ENCODE assay signal across 8 cellular contexts in the genomic region with DNA sequence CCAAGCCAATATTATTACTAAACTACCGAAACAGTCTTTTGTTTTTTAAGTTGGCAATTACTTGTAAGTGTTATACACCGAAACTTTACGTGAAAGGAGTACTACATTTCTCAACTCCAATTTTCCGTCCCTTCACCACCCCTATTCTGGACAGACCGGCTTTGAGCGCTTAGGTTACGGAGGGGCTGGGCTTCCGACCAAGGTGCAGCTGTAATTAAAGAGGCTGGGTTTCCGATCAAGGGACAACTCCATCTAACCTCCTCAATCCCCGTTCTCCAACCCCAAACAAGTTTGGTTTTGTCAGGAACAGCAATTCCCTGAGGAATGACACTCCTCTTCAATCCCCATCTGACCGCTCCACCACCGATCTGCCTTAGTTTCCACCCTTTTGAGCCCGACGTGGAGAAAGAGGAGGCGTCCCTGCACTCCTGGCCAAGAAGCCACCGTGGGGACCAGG. TPM values are rescaled to one million over a fixed set of nuclear protein-coding genes. Genes with fewer than 3 reads are reported as not detected.
A peak's percentile ranks its signal among the peaks of the same experiment; 100 is the strongest.
DNase-seq lines count a peak whose midpoint lies in the region; ATAC-seq, FAIRE-seq and TF ChIP-seq lines count a peak whose summit lies in the region.

No MANE protein-coding gene starts in this region.

- H3K4me1 ChIP-seq in GM12878 (ENCODE audit: control insufficient read depth, insufficient read depth, low read length) = peaks cover 2% of the 10 kb centered on the region
- peaks cover 21% of the 10 kb centered on the region for H3K4me1 ChIP-seq in keratinocyte (ENCODE audit: control insufficient read depth, extremely low read depth, insufficient read depth, low read length)

- H3K9me1 ChIP-seq in keratinocyte (ENCODE audit: control insufficient read depth, extremely low read depth, insufficient read depth, low read length) = no peaks in the 10 kb centered on the region

- no peak for TF ChIP-seq RAD21 in GM12878 (IDR thresholded peaks at IDR 0.05; ENCODE audit: insufficient read depth, low read depth, low read length)

- H3K9ac ChIP-seq in GM12878 (ENCODE audit: control insufficient read depth, insufficient read depth, low read length) (peak overlapping the region; percentile 98), keratinocyte (ENCODE audit: control insufficient read depth, extremely low read depth, insufficient read depth, low read length) (peak overlapping the region; percentile 98)

- no peaks in the 10 kb centered on the region for H3K27me3 Mint-ChIP-seq in activated CD8-positive, alpha-beta memory T cell treated with anti-CD3 and anti-CD28 coated beads, Interleukin-2, amount 10 ng/mL, durations not matched to agents 7 days and 5 days

- intact Hi-C loops in GM12878 (cut with micrococcal nuclease; ENCODE audit: unreplicated experiment) = loop anchor here (2.0 to 10.0 kb wide), 3 partner anchors 15 to 1151 kb away; no protein-coding TSS in a partner anchor

- peak; percentile 38 for ATAC-seq in activated CD8-positive, alpha-beta memory T cell treated with anti-CD3 and anti-CD28 coated beads, Interleukin-2, amount 10 ng/mL, durations not matched to agents 7 days and 5 days
- peak; percentile 29 for ATAC-seq in GM12878

- H3K27me3 ChIP-seq in GM12878 (replicated peaks in 1 of 2; ENCODE audit: control insufficient read depth in 2 of 2, insufficient read depth in 2 of 2, low read length in 1 of 2) = no peaks in the 10 kb centered on the region
- H3K27me3 ChIP-seq in keratinocyte (ENCODE audit: control insufficient read depth, extremely low read depth, insufficient read depth, low read length) = no peaks in the 10 kb centered on the region

- in situ Hi-C loops in GM12878 (cut with MboI) = no loop called here

- peak overlapping the region; percentile 100 for H3K4me3 Mint-ChIP-seq in activated CD8-positive, alpha-beta memory T cell treated with anti-CD3 and anti-CD28 coated beads, Interleukin-2, amount 10 ng/mL, durations not matched to agents 7 days and 5 days

- H3K9me3 ChIP-seq in GM12878 (replicated peaks; ENCODE audit: control insufficient read depth, insufficient read depth, low read length) (no peaks in the 10 kb centered on the region), keratinocyte (ENCODE audit: control insufficient read depth, low read depth, low read length) (no peaks in the 10 kb centered on the region)

- H3K4me2 ChIP-seq in GM12878 (ENCODE audit: control insufficient read depth, insufficient read depth) = peak overlapping the region; percentile 83
- peak overlapping the region; percentile 70 for H3K4me2 ChIP-seq in keratinocyte (ENCODE audit: control insufficient read depth, extremely low read depth, insufficient read depth, low read depth, low read length)

- POLR2A ChIA-PET in GM12878 (lab: Charles Lee) = no interaction called here

- CTCF ChIA-PET in activated CD8-positive, alpha-beta memory T cell treated with anti-CD3 and anti-CD28 coated beads, Interleukin-2, amount 10 ng/mL, durations not matched to agents 7 days and 5 days (lab: Charles Lee) = interaction anchor here (1.1 kb wide), 1 partner anchor 12 kb away, joined by 3 read pairs; no protein-coding TSS in a partner anchor
- CTCF ChIA-PET in GM12878 (lab: Yijun Ruan, JAX) = interaction anchor here (1.0 to 1.2 kb wide), 2 partner anchors 13 to 107 kb away, joined by 3 to 7 read pairs; no protein-coding TSS in a partner anchor

- no peak for TF ChIP-seq EP300 in GM12878 (IDR thresholded peaks at IDR 0.05; ENCODE audit: borderline replicate concordance in 1 of 2, control insufficient read depth in 1 of 2, low read depth in 2 of 2, low read length in 2 of 2)

- H3K27ac ChIP-seq in GM12878 (ENCODE audit: control insufficient read depth, insufficient read depth) (peak overlapping the region; percentile 94), keratinocyte (ENCODE audit: control insufficient read depth, insufficient read depth, low read length) (peak overlapping the region; percentile 97)

- peaks cover 25% of the 10 kb centered on the region for H3K4me1 Mint-ChIP-seq in activated CD8-positive, alpha-beta memory T cell treated with anti-CD3 and anti-CD28 coated beads, Interleukin-2, amount 10 ng/mL, durations not matched to agents 7 days and 5 days

- H3K36me3 Mint-ChIP-seq in activated CD8-positive, alpha-beta memory T cell treated with anti-CD3 and anti-CD28 coated beads, Interleukin-2, amount 10 ng/mL, durations not matched to agents 7 days and 5 days = peaks cover 30% of the 10 kb centered on the region

- dilution Hi-C loops in keratinocyte (cut with MboI; ENCODE audit: extremely low pct_ligation_motif_present, low sequenced_read_pairs) = no loop called here

- SMC1A ChIA-PET in GM12878 (lab: Charles Lee; ENCODE audit: uncharacterized antibody, unreplicated experiment) = interaction anchor here (1.0 to 2.2 kb wide), 2 partner anchors 11 to 14 kb away, joined by 3 to 13 read pairs; no protein-coding TSS in a partner anchor

- H3K27ac Mint-ChIP-seq in activated CD8-positive, alpha-beta memory T cell treated with anti-CD3 and anti-CD28 coated beads, Interleukin-2, amount 10 ng/mL, durations not matched to agents 7 days and 5 days = peak overlapping the region; percentile 96

- H2AFZ ChIP-seq in GM12878 (ENCODE audit: control insufficient read depth, low read depth, low read length) (peak overlapping the region; percentile 81), keratinocyte (ENCODE audit: control insufficient read depth, low read length) (peak overlapping the region; percentile 95)

- 3% methylated on average over 16 of the region's 16 CpGs for WGBS in GM12878 (ENCODE audit: insufficient coverage, insufficient replicate concordance, low lambda C conversion rate, missing lambda C conversion rate)

- H3K79me2 ChIP-seq in GM12878 (ENCODE audit: control insufficient read depth, insufficient read depth, low read length) (peaks cover 55% of the 10 kb centered on the region), keratinocyte (ENCODE audit: control insufficient read depth, insufficient read depth, low read length) (peaks cover 48% of the 10 kb centered on the region)

- H3K4me3 ChIP-seq in GM12878 (peak overlapping the region; percentile 99), keratinocyte (ENCODE audit: control insufficient read depth in 2 of 3, extremely low read depth in 1 of 3, insufficient read depth in 2 of 3, low read depth in 1 of 3, low read length in 3 of 3) (peak overlapping the region; percentile 96 to 100 (median 99))

- no TSS peak for BruUV-seq in GM12878 (replicated peaks; lab: Mats Ljungman, UMichigan)

- no peak for DNase-seq in activated CD8-positive, alpha-beta memory T cell treated with anti-CD3 and anti-CD28 coated beads, Interleukin-2, amount 10 ng/mL, durations not matched to agents 7 days and 5 days
- DNase-seq in activated CD8-positive, alpha-beta memory T cell treated with anti-CD3 and anti-CD28 coated beads, Interleukin-2, amount 50 U/mL, for 4 hours = no peak
- DNase-seq in NCI-H774 (lab: John Stamatoyannopoulos, UW) (peak; percentile 4), GM12878 (ENCODE audit: low read depth, low spot score) (no peak), keratinocyte (ENCODE audit: low read depth, low spot score) (no peak), mucosa of gallbladder (ENCODE audit: low spot score) (no peak), AG08395 (ENCODE audit: low spot score) (no peak)
- peak; percentile 18 to 20 for DNase-seq in stimulated activated CD4-positive, alpha-beta T cell treated with anti-CD3 and anti-CD28 coated beads, Interleukin-2, amount 100 ng/mL, for 48 hours

- no peaks in the 10 kb centered on the region for H3K9me3 Mint-ChIP-seq in activated CD8-positive, alpha-beta memory T cell treated with anti-CD3 and anti-CD28 coated beads, Interleukin-2, amount 10 ng/mL, durations not matched to agents 7 days and 5 days (ENCODE audit: low read depth)

- TF ChIP-seq CTCF in GM12878 (IDR thresholded peaks at IDR 0.05 in 2 of 3, conservative IDR thresholded peaks at IDR 0.05 in 1 of 3; ENCODE audit: control insufficient read depth in 2 of 3, extremely low read depth in 1 of 3, insufficient read depth in 1 of 3, low read depth in 3 of 3, low read length in 3 of 3) = no peak
- TF ChIP-seq CTCF in keratinocyte (optimal IDR thresholded peaks at IDR 0.05 in 1 of 3, IDR thresholded peaks at IDR 0.05 in 1 of 3, conservative IDR thresholded peaks at IDR 0.05 in 1 of 3; ENCODE audit: extremely low read depth in 1 of 3, insufficient read depth in 2 of 3, low read length in 3 of 3) = no peak

- H4K20me1 ChIP-seq in GM12878 (ENCODE audit: control insufficient read depth, insufficient read depth) (no peaks in the 10 kb centered on the region), keratinocyte (ENCODE audit: control insufficient read depth, extremely low read depth, insufficient read depth, low read length) (no peaks in the 10 kb centered on the region)

- H3K36me3 ChIP-seq in GM12878 (ENCODE audit: control insufficient read depth in 2 of 2, insufficient read depth in 2 of 2, low read length in 1 of 2) = no peaks in the 10 kb centered on the region; a peak in 1 of 4 replicates
- no peaks in the 10 kb centered on the region for H3K36me3 ChIP-seq in keratinocyte (ENCODE audit: control insufficient read depth in 2 of 2, extremely low read depth in 1 of 2, insufficient read depth in 2 of 2, low read length in 2 of 2)

- no peak for TF ChIP-seq POLR2A in GM12878 (IDR thresholded peaks at IDR 0.05; ENCODE audit: low read depth, low read length)

- no peak for FAIRE-seq in GM12878 (lab: Jason Lieb, UNC)
- FAIRE-seq in keratinocyte (lab: Jason Lieb, UNC) = no peak

- RAD21 ChIA-PET in GM12878 (lab: Charles Lee; ENCODE audit: unreplicated experiment) = no interaction called here

RNA-seq across cellular contexts. Expression of a gene that starts 0.6 kb away (rescaled TPM):
- 10 to 100 TPM; 44.9 to 46.7 TPM for total RNA-seq in activated CD8-positive, alpha-beta memory T cell treated with anti-CD3 and anti-CD28 coated beads, Interleukin-2, amount 10 ng/mL, durations not matched to agents 7 days and 5 days
- 214 and 227 TPM in 2 replicates for total RNA-seq in GM12878 (2013; cell fraction: nucleolus; rRNA removed)
- total RNA-seq in GM12878 (2014; rRNA removed) (28.1 and 33.2 TPM in 2 replicates), GM12878 (2014; rRNA removed; fragmentation: Illumina TruSeq; extraction: Trizol) (49.8 and 50.4 TPM in 2 replicates), GM12878 (2021) (26.4 and 28.8 TPM in 2 replicates), mucosa of gallbladder (25.1 TPM)
- 11.7 TPM for polyA plus RNA-seq in GM12878 (2011; ENCODE audit: low read depth)
- polyA plus RNA-seq in GM12878 (2011; rRNA removed) (38.9 and 60.3 TPM in 2 replicates), GM12878 (2014; fragmentation: Illumina TruSeq; extraction: Trizol) (43.3 and 50.7 TPM in 2 replicates), GM12878 (2014; fragmentation: Nextera tagmentation; extraction: Ambion mirVana) (10 to 100 TPM in 1 of 2 experiments, 1 to 10 TPM in 1; 10.0 to 10.3 TPM), GM12878 (2014; rRNA removed) (16.1 and 22.4 TPM in 2 replicates), GM12878 (2016; fragmentation: Nextera tagmentation; extraction: Ambion mirVana) (10 to 100 TPM; 31.9 to 32.8 TPM), keratinocyte (23.4 to 34.0 TPM (median 27.5 TPM) in 3 replicates)
- polyA plus RNA-seq in GM12878 (2011; cell fraction: cytosol; rRNA removed) = 15.0 and 19.8 TPM in 2 replicates
- polyA plus RNA-seq in GM12878 (2011; cell fraction: nucleus; rRNA removed) = 40.9 and 49.0 TPM in 2 replicates
- 19.8 and 29.9 TPM in 2 replicates for polyA plus RNA-seq in GM12878 (2012)
- polyA minus RNA-seq in GM12878 (2011; rRNA and poly(A)+ RNA removed) = 50.4 and 80.2 TPM in 2 replicates
- polyA minus RNA-seq in GM12878 (2011; cell fraction: cytosol; rRNA and poly(A)+ RNA removed) = 15.5 and 24.2 TPM in 2 replicates
- polyA minus RNA-seq in GM12878 (2011; cell fraction: nucleus; rRNA and poly(A)+ RNA removed) = 82.0 and 109 TPM in 2 replicates
- 121 TPM for polyA plus RNA-seq in keratinocyte (2011; ENCODE audit: low read depth)
- 15.0 and 23.7 TPM in 2 replicates for polyA plus RNA-seq in keratinocyte (2011; cell fraction: cytosol; rRNA removed)
- 42.1 and 71.4 TPM in 2 replicates for polyA plus RNA-seq in keratinocyte (2011; cell fraction: nucleus; rRNA removed)
- polyA plus RNA-seq in keratinocyte (2012; ENCODE audit: low replicate concordance) = 18.8 and 48.0 TPM in 2 replicates
- polyA minus RNA-seq in keratinocyte = 4.0 to 73.2 TPM (median 34.1 TPM) in 3 replicates
- polyA minus RNA-seq in keratinocyte (2011; cell fraction: cytosol; rRNA and poly(A)+ RNA removed) = 20.7 TPM
- 37.4 and 81.0 TPM in 2 replicates for polyA minus RNA-seq in keratinocyte (2011; cell fraction: nucleus; rRNA and poly(A)+ RNA removed)

Comparison
In these comparisons a context has a peak if more than half of its experiments do, and no peak if none do; other contexts are left out.
1. DNase-seq: peak in NCI-H774 (single experiment) and stimulated activated CD4-positive, alpha-beta T cell treated with anti-CD3 and anti-CD28 coated beads, Interleukin-2, amount 100 ng/mL, for 48 hours (2 of 2); none in activated CD8-positive, alpha-beta memory T cell treated with anti-CD3 and anti-CD28 coated beads, Interleukin-2, amount 10 ng/mL, durations not matched to agents 7 days and 5 days (single experiment), activated CD8-positive, alpha-beta memory T cell treated with anti-CD3 and anti-CD28 coated beads, Interleukin-2, amount 50 U/mL, for 4 hours (single experiment), GM12878 (single experiment), keratinocyte (single experiment), mucosa of gallbladder (single experiment) and AG08395 (single experiment).